ENCODE assay signal across 1 cellular context in the genomic region with DNA sequence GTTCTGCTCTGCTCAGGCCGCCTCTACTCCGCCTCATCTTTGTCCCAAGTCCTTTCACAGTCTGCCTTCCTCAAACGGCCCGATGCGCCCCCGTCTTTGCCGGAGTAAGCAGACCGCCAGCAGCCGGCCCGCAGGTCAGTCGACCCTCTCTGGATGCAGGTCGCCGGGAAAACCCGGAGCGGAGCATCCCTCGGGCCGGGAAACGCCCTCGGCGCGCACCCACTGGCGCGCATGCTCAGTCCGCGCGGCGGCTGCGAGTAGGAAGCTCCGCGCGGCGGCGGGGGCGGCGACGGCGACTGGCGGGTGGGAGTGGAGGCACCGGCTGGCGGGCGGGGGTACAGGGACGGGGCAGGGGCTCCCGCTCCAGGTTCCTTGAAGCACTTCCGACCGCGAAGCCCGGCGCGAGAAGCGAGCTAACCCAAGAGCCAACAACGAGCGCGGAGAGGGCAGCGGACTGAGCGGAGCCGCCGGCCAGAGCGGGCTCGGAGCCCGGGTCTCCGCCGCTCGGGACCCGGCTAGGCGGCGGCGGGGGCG.
TF ChIP-seq lines count a peak whose summit lies in the region.

Gene LRRC1, plus strand, starts transcription at position 286 of the 534 bp plus-strand sequence. CDS start 252 bp downstream, outside the sequence.

TF ChIP-seq in HepG2, 621 proteins besides CTCF, POLR2A, EP300 and RAD21 (continued from another document and continues in another):
- TF ChIP-seq HNF1A (IDR thresholded peaks at IDR 0.05; ENCODE audit: low read depth) (no peak), HNF1A (CRISPR knock-in tag; IDR thresholded peaks at IDR 0.05; ENCODE audit: borderline replicate concordance) (no peak), HHEX (CRISPR knock-in tag; IDR thresholded peaks at IDR 0.05) (no peak), ZNF121 (CRISPR knock-in tag; IDR thresholded peaks at IDR 0.05) (peak; percentile 67; the same call in 1 of the 2 replicates), SCMH1 (CRISPR knock-in tag; IDR thresholded peaks at IDR 0.05; ENCODE audit: borderline replicate concordance) (no peak), RNF2 (conservative IDR thresholded peaks at IDR 0.05; ENCODE audit: low read depth) (no peak), ZNF101 (CRISPR knock-in tag; IDR thresholded peaks at IDR 0.05; ENCODE audit: borderline replicate concordance, low read depth) (no peak), MTF2 (CRISPR knock-in tag; IDR thresholded peaks at IDR 0.05; ENCODE audit: borderline replicate concordance) (no peak; the same call in 1 of the 2 replicates), ZNF367 (CRISPR knock-in tag; IDR thresholded peaks at IDR 0.05; ENCODE audit: borderline replicate concordance) (peak; percentile 44; the same call in 1 of the 2 replicates), RXRA (CRISPR knock-in tag; IDR thresholded peaks at IDR 0.05) (peak; percentile 87), MEF2D (CRISPR knock-in tag; IDR thresholded peaks at IDR 0.05) (peak; percentile 34; the same call in 1 of the 2 replicates), ZNF609 (CRISPR knock-in tag; IDR thresholded peaks at IDR 0.05; ENCODE audit: borderline replicate concordance) (no peak), ZBTB26 (CRISPR knock-in tag; IDR thresholded peaks at IDR 0.05; ENCODE audit: borderline replicate concordance) (peak; percentile 65; the same call in 1 of the 2 replicates), ZNF383 (CRISPR knock-in tag; IDR thresholded peaks at IDR 0.05; ENCODE audit: borderline replicate concordance) (no peak), BORCS8-MEF2B (CRISPR knock-in tag; IDR thresholded peaks at IDR 0.05) (peak; percentile 29; the same call in 1 of the 2 replicates), KDM3A (CRISPR knock-in tag; IDR thresholded peaks at IDR 0.05; ENCODE audit: low read depth) (0 out of 2 replicates have a peak, but pooled peaks have one; percentile 72), ZSCAN20 (CRISPR knock-in tag; IDR thresholded peaks at IDR 0.05; ENCODE audit: borderline replicate concordance) (no peak), ZBTB8A (CRISPR knock-in tag; IDR thresholded peaks at IDR 0.05; ENCODE audit: borderline replicate concordance, low read depth) (no peak), PCBP2 (optimal IDR thresholded peaks at IDR 0.05; ENCODE audit: low read depth, low read length, poor library complexity, severe bottlenecking) (no peak), ZFP91 (CRISPR knock-in tag; IDR thresholded peaks at IDR 0.05; ENCODE audit: borderline replicate concordance) (peak; percentile 83), PATZ1 (CRISPR knock-in tag; IDR thresholded peaks at IDR 0.05) (peak; percentile 79), ZNF777 (CRISPR knock-in tag; IDR thresholded peaks at IDR 0.05) (no peak), HNRNPK (IDR thresholded peaks at IDR 0.05; ENCODE audit: low read depth, low read length, poor library complexity, severe bottlenecking) (peak; percentile 58), ZMAT3 (CRISPR knock-in tag; conservative IDR thresholded peaks at IDR 0.05) (peak; percentile 92), DPF2 (CRISPR knock-in tag; IDR thresholded peaks at IDR 0.05; ENCODE audit: borderline replicate concordance, low read depth) (no peak; the same call in 1 of the 2 replicates), NCOA1 (CRISPR knock-in tag; IDR thresholded peaks at IDR 0.05) (peak; percentile 49; the same call in 1 of the 2 replicates)
- TF ChIP-seq, protein P1, sequence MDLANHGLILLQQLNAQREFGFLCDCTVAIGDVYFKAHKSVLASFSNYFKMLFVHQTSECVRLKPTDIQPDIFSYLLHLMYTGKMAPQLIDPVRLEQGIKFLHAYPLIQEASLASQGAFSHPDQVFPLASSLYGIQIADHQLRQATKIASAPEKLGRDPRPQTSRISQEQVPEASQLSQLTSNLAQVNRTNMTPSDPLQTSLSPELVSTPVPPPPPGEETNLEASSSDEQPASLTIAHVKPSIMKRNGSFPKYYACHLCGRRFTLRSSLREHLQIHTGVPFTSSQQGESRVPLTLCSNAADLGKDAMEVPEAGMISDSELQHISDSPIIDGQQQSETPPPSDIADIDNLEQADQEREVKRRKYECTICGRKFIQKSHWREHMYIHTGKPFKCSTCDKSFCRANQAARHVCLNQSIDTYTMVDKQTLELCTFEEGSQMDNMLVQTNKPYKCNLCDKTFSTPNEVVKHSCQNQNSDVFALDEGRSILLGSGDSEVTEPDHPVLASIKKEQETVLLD (CRISPR knock-in tag; IDR thresholded peaks at IDR 0.05; ENCODE audit: low read depth), result peak; percentile 91
- TF ChIP-seq, protein P2, sequence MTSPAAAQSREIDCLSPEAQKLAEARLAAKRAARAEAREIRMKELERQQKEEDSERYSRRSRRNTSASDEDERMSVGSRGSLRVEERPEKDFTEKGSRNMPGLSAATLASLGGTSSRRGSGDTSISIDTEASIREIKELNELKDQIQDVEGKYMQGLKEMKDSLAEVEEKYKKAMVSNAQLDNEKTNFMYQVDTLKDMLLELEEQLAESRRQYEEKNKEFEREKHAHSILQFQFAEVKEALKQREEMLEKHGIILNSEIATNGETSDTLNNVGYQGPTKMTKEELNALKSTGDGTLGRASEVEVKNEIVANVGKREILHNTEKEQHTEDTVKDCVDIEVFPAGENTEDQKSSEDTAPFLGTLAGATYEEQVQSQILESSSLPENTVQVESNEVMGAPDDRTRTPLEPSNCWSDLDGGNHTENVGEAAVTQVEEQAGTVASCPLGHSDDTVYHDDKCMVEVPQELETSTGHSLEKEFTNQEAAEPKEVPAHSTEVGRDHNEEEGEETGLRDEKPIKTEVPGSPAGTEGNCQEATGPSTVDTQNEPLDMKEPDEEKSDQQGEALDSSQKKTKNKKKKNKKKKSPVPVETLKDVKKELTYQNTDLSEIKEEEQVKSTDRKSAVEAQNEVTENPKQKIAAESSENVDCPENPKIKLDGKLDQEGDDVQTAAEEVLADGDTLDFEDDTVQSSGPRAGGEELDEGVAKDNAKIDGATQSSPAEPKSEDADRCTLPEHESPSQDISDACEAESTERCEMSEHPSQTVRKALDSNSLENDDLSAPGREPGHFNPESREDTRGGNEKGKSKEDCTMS (CRISPR knock-in tag; conservative IDR thresholded peaks at IDR 0.05), result no peak
- TF ChIP-seq, protein P3, sequence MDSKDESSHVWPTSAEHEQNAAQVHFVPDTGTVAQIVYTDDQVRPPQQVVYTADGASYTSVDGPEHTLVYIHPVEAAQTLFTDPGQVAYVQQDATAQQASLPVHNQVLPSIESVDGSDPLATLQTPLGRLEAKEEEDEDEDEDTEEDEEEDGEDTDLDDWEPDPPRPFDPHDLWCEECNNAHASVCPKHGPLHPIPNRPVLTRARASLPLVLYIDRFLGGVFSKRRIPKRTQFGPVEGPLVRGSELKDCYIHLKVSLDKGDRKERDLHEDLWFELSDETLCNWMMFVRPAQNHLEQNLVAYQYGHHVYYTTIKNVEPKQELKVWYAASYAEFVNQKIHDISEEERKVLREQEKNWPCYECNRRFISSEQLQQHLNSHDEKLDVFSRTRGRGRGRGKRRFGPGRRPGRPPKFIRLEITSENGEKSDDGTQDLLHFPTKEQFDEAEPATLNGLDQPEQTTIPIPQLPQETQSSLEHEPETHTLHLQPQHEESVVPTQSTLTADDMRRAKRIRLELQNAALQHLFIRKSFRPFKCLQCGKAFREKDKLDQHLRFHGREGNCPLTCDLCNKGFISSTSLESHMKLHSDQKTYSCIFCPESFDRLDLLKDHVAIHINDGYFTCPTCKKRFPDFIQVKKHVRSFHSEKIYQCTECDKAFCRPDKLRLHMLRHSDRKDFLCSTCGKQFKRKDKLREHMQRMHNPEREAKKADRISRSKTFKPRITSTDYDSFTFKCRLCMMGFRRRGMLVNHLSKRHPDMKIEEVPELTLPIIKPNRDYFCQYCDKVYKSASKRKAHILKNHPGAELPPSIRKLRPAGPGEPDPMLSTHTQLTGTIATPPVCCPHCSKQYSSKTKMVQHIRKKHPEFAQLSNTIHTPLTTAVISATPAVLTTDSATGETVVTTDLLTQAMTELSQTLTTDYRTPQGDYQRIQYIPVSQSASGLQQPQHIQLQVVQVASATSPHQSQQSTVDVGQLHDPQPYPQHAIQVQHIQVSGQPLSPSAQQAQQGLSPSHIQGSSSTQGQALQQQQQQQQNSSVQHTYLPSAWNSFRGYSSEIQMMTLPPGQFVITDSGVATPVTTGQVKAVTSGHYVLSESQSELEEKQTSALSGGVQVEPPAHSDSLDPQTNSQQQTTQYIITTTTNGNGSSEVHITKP (CRISPR knock-in tag; IDR thresholded peaks at IDR 0.05; ENCODE audit: low read depth), result no peak; the same call in 1 of the 2 replicates
